In the genomic region with DNA sequence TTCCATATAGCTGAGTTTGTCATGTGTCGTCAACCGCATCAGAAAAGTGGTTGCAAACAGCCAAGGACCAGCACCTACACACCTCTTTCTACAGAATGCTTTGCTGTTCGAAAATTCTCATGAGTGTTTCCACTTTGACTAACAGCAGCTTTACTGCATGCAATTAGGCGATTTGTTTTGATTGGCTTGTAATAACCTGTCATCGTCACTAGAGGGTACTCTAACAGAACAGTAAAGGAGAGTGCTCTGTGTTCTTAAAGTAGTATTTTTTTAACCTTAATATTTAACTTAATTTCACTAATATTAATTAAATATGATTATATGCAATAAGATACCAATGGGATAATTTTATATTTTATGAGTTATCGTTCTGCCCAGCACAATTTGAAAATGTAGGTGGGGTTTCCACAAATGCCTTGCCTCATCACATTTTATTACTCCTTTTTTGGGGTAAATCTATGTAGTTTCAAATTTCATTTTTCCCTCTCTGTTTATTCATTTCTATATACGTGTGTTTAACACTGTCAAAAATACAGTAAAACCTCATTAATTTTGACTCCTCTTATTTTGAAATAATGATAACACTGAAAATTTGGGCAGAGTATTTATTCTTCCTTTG, we compare ENCODE assay signal across 8 cellular contexts.
A peak's percentile ranks its signal among the peaks of the same experiment; 100 is the strongest.
DNase-seq lines count a peak whose midpoint lies in the region; ATAC-seq, FAIRE-seq and TF ChIP-seq lines count a peak whose summit lies in the region.

No MANE protein-coding gene starts in this region.

- peak; percentile 78 for TF ChIP-seq RAD21 in SK-N-SH (IDR thresholded peaks at IDR 0.05; ENCODE audit: low read length)

- no peak overlapping the region for H3K4me3 Mint-ChIP-seq in HFFc6

- no peaks in the 10 kb centered on the region for H3K9me3 Mint-ChIP-seq in HFFc6

- no peaks in the 10 kb centered on the region for H3K36me3 Mint-ChIP-seq in HFFc6 (ENCODE audit: low read depth)

- no peak for ATAC-seq in psoas muscle

- CTCF ChIA-PET in SK-N-SH (lab: Yijun Ruan, JAX): interaction anchor here (0.5 to 2.1 kb wide), 32 partner anchors 8 to 1726 kb away, joined by 3 to 12 read pairs (median 3); no protein-coding TSS in a partner anchor

- TF ChIP-seq EP300 in SK-N-SH (IDR thresholded peaks at IDR 0.05; ENCODE audit: borderline replicate concordance in 1 of 2, low read depth in 1 of 2, low read length in 1 of 2): no peak

- no peaks in the 10 kb centered on the region for H3K9me3 ChIP-seq in Loucy (ENCODE audit: insufficient read depth, low read depth, low read length)
- H3K9me3 ChIP-seq in SK-N-SH: no peaks in the 10 kb centered on the region
- no peaks in the 10 kb centered on the region for H3K9me3 ChIP-seq in psoas muscle

- H3K27ac Mint-ChIP-seq in HFFc6: no peak overlapping the region

- DNase-seq in HFFc6 (peak; percentile 49), SK-N-SH (peak; percentile 19), fibroblast of pulmonary artery (ENCODE audit: low read depth) (peak; percentile 67), psoas muscle (no peak)
- DNase-seq in activated naive CD4-positive, alpha-beta T cell treated with anti-CD3 and anti-CD28 coated beads, Interleukin-2, amount 50 U/mL, for 16 hours: no peak

- H3K27me3 ChIP-seq in Loucy (ENCODE audit: insufficient read depth, low read length, poor library complexity, severe bottlenecking) (no peaks in the 10 kb centered on the region), SK-N-SH (ENCODE audit: insufficient read depth) (no peaks in the 10 kb centered on the region), psoas muscle (ENCODE audit: insufficient read depth in 3 of 3, low read length in 2 of 3) (peaks cover 0 to 5% (median 0%) of the 10 kb centered on the region in 3 donors)

- no peak overlapping the region for H3K4me2 ChIP-seq in Loucy (ENCODE audit: low read depth, low read length, poor library complexity, severe bottlenecking)
- no peak overlapping the region for H3K4me2 ChIP-seq in SK-N-SH

- H2AFZ ChIP-seq in Loucy (ENCODE audit: low read length): peak overlapping the region; percentile 50; the same call in 1 of the 2 replicates
- no peak overlapping the region; the same call in 1 of the 2 replicates for H2AFZ ChIP-seq in SK-N-SH (ENCODE audit: low read depth)

- no peaks in the 10 kb centered on the region for H3K9me2 ChIP-seq in Loucy (replicated peaks; ENCODE audit: low read depth, low read length)
- no peaks in the 10 kb centered on the region for H3K9me2 ChIP-seq in SK-N-SH

- TF ChIP-seq CTCF in GM12872 (IDR thresholded peaks at IDR 0.05; ENCODE audit: insufficient read depth, low read depth, low read length) (peak; percentile 68; the same call in 2 of the 3 replicates), HFFc6 (IDR thresholded peaks at IDR 0.05) (peak; percentile 87), Loucy (conservative IDR thresholded peaks at IDR 0.05; ENCODE audit: low read length) (peak; percentile 74), SK-N-SH (IDR thresholded peaks at IDR 0.05) (peak; percentile 72), fibroblast of pulmonary artery (IDR thresholded peaks at IDR 0.05; ENCODE audit: low read length, missing control alignments) (peak; percentile 79), psoas muscle (IDR thresholded peaks at IDR 0.05) (peak; percentile 57)

- POLR2A ChIA-PET in SK-N-SH (lab: Yijun Ruan, JAX): no interaction called here

- WGBS in SK-N-SH (ENCODE audit: low lambda C conversion rate): 11% methylated on average over 7 of the region's 7 CpGs
- WGBS in psoas muscle, 3 donors: 6 to 10% (median 8%) methylated on average over 7 of the region's 7 CpGs

- no peaks in the 10 kb centered on the region for H3K27me3 Mint-ChIP-seq in HFFc6 (ENCODE audit: insufficient read depth)

- H3K79me2 ChIP-seq in Loucy (ENCODE audit: insufficient read depth, low read length): no peaks in the 10 kb centered on the region
- no peaks in the 10 kb centered on the region for H3K79me2 ChIP-seq in SK-N-SH (ENCODE audit: insufficient read depth)

- H3K4me3 ChIP-seq in Loucy (ENCODE audit: low read length, poor library complexity, severe bottlenecking) (peak overlapping the region; percentile 15), SK-N-SH (ENCODE audit: low read depth in 2 of 2, low read length in 1 of 2) (no peak overlapping the region; a peak in 1 of 4 replicates), fibroblast of pulmonary artery (replicated peaks; ENCODE audit: low read depth, low read length) (no peak overlapping the region), psoas muscle (no peak overlapping the region)

- no peak overlapping the region for H3K9ac ChIP-seq in Loucy (ENCODE audit: low read depth, low read length, poor library complexity, severe bottlenecking)
- H3K9ac ChIP-seq in SK-N-SH: no peak overlapping the region

- intact Hi-C loops in psoas muscle (cut with DNase I): no loop called here

- H3K4me1 Mint-ChIP-seq in HFFc6 (ENCODE audit: low read depth): no peaks in the 10 kb centered on the region

- H4K20me1 ChIP-seq in Loucy (ENCODE audit: insufficient read depth, low read length, poor library complexity, severe bottlenecking) (no peaks in the 10 kb centered on the region), SK-N-SH (ENCODE audit: insufficient read depth) (no peaks in the 10 kb centered on the region)

- no peaks in the 10 kb centered on the region for H3F3A ChIP-seq in Loucy (ENCODE audit: low read depth)
- no peaks in the 10 kb centered on the region for H3F3A ChIP-seq in SK-N-SH (replicated peaks; ENCODE audit: insufficient read depth)

- FAIRE-seq in A204.1 (lab: Jason Lieb, UNC): peak; percentile 95

- H3K4me1 ChIP-seq in Loucy (ENCODE audit: insufficient read depth, low read length, poor library complexity, severe bottlenecking) (no peaks in the 10 kb centered on the region), SK-N-SH (ENCODE audit: control insufficient read depth in 1 of 2, insufficient read depth in 2 of 2, low read depth in 1 of 2, low read length in 1 of 2) (peaks cover 0 to 3% of the 10 kb centered on the region in 2 experiments; a peak in 2 of 4 replicates), psoas muscle (no peaks in the 10 kb centered on the region)

- H3K27ac ChIP-seq in SK-N-SH (ENCODE audit: low read depth in 2 of 2, low read length in 1 of 2) (no peak overlapping the region), psoas muscle (no peak overlapping the region)

- no peaks in the 10 kb centered on the region for H3K36me3 ChIP-seq in Loucy (ENCODE audit: insufficient read depth, low read length)
- no peaks in the 10 kb centered on the region for H3K36me3 ChIP-seq in SK-N-SH (replicated peaks in 1 of 2; ENCODE audit: control insufficient read depth in 1 of 2, insufficient read depth in 2 of 2, low read length in 1 of 2)
- no peaks in the 10 kb centered on the region for H3K36me3 ChIP-seq in psoas muscle (ENCODE audit: insufficient read depth in 1 of 2, low read depth in 1 of 2)

TF ChIP-seq in SK-N-SH, 30 proteins besides CTCF, POLR2A, EP300 and RAD21:
- TF ChIP-seq, protein P1, sequence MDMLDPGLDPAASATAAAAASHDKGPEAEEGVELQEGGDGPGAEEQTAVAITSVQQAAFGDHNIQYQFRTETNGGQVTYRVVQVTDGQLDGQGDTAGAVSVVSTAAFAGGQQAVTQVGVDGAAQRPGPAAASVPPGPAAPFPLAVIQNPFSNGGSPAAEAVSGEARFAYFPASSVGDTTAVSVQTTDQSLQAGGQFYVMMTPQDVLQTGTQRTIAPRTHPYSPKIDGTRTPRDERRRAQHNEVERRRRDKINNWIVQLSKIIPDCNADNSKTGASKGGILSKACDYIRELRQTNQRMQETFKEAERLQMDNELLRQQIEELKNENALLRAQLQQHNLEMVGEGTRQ (IDR thresholded peaks at IDR 0.05; ENCODE audit: borderline replicate concordance, low read depth, low read length): no peak
- TF ChIP-seq SMC3 (IDR thresholded peaks at IDR 0.05; ENCODE audit: low read depth, low read length) (peak; percentile 25; the same call in 1 of the 2 replicates), CHD2 (IDR thresholded peaks at IDR 0.05; ENCODE audit: low read length, partially characterized antibody) (no peak), MEF2A (IDR thresholded peaks at IDR 0.05; ENCODE audit: borderline replicate concordance, low read depth) (no peak)
TF ChIP-seq in SK-N-SH: peak in this region for 1.

Comparison
In these comparisons a context has a peak if more than half of its experiments do, and no peak if none do; other contexts are left out.
1. DNase-seq: peak in HFFc6 (single experiment), SK-N-SH (single experiment) and fibroblast of pulmonary artery (single experiment); none in psoas muscle (0 of 2) and activated naive CD4-positive, alpha-beta T cell treated with anti-CD3 and anti-CD28 coated beads, Interleukin-2, amount 50 U/mL, for 16 hours (single experiment).
2. Peak in every context shown above with its lines, with median percentiles within 50 percentile points of each other: CTCF ChIP-seq.